In the genomic region with DNA sequence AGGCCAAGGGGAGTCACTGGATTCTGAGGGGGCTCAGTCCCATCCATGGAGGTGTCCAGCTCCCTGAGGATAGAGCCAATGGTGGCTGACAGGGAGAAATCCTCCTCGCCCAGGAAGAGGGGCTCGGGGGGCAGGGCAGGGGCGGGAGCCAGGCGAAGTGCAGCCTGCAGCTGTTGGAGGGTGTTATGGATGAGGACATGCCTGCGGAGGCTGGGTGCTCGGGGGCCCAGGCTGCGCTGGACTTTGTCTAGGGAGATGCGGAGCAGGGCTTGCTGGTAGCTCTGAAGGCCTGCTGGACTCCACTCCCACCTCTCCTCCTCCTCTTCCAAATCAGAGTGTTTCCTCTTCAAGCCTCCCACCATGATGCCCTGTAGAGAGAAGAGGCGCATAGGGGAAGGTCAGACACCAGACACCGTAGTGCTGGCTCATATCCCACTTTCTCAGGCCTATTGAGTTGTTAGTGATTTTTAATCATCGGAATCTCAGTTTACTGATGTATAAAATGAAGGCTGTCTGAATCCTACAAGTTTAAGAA, we compare ENCODE assay signal across 10 cellular contexts. TPM values are rescaled to one million over a fixed set of nuclear protein-coding genes. Genes with fewer than 3 reads are reported as not detected.
DNase-seq lines count a peak whose midpoint lies in the region; ATAC-seq and TF ChIP-seq lines count a peak whose summit lies in the region.
"Had no signal": no experiment of that assay in that cellular context is flagged by ENCODE, and none has a peak within 500 bp of the region (broad histone marks: within the 10 kb centered on the region; RNA-seq: fewer than 3 reads in every experiment).

No MANE protein-coding gene starts in this region.

- no peak for ATAC-seq in GM23338
- no peak for ATAC-seq in activated naive CD8-positive, alpha-beta T cell treated with anti-CD3 and anti-CD28 coated beads, Interleukin-2, amount 10 ng/mL, durations not matched to agents 7 days and 5 days (ENCODE audit: low read depth)

- no peaks in the 10 kb centered on the region for H3K27me3 ChIP-seq in GM23338 (ENCODE audit: insufficient read depth)
- H3K27me3 ChIP-seq in muscle layer of colon (ENCODE audit: control insufficient read depth in 1 of 2, insufficient read depth in 2 of 2, low read length in 2 of 2), result no peaks in the 10 kb centered on the region

- H3K9ac ChIP-seq in muscle layer of colon (ENCODE audit: low read length), result peak overlapping the region; percentile 74

- no peak overlapping the region for H2AFZ ChIP-seq in GM23338

- H3K4me1 ChIP-seq in GM23338 (ENCODE audit: insufficient read depth) (peaks cover 13% of the 10 kb centered on the region), muscle layer of colon (ENCODE audit: insufficient read depth, low read length) (peaks cover 30% of the 10 kb centered on the region)

- H3K9me3 ChIP-seq in muscle layer of colon (ENCODE audit: low read length), result no peaks in the 10 kb centered on the region

- peaks cover 28% of the 10 kb centered on the region for H3K4me1 Mint-ChIP-seq in GM23338
- peaks cover 16% of the 10 kb centered on the region for H3K4me1 Mint-ChIP-seq in activated naive CD8-positive, alpha-beta T cell treated with anti-CD3 and anti-CD28 coated beads, Interleukin-2, amount 10 ng/mL, durations not matched to agents 7 days and 5 days

- H3K9me3 Mint-ChIP-seq in GM23338, result peaks cover 3% of the 10 kb centered on the region; the same call in 2 of the 3 replicates
- H3K9me3 Mint-ChIP-seq in activated naive CD8-positive, alpha-beta T cell treated with anti-CD3 and anti-CD28 coated beads, Interleukin-2, amount 10 ng/mL, durations not matched to agents 7 days and 5 days, result no peaks in the 10 kb centered on the region

- H3K27ac ChIP-seq in 22Rv1 (peak overlapping the region; percentile 96), GM23338 (ENCODE audit: low read depth) (peak overlapping the region; percentile 80; the same call in 1 of the 2 replicates), muscle layer of colon (ENCODE audit: low read depth, low read length) (no peak overlapping the region)

- peak overlapping the region; percentile 57; the same call in 1 of the 2 replicates for H3K4me3 ChIP-seq in GM23338
- peak overlapping the region in 1 of 2 donors; percentile 100 for H3K4me3 ChIP-seq in muscle layer of colon (ENCODE audit: low read depth in 1 of 2, low read length in 2 of 2)

- H4K20me1 ChIP-seq in GM23338 (replicated peaks; ENCODE audit: insufficient read depth), result peaks cover 8% of the 10 kb centered on the region; the same call in 1 of the 2 replicates

- DNase-seq in GM23338 (ENCODE audit: low spot score), result no peak
- no peak for DNase-seq in activated naive CD8-positive, alpha-beta T cell treated with anti-CD3 and anti-CD28 coated beads, Interleukin-2, amount 10 ng/mL, durations not matched to agents 7 days and 5 days
- no peak for DNase-seq in islet precursor cell
- no peak for DNase-seq in NCI-H526 treated with DMSO at 0.1 percent for 48 hours (lab: John Stamatoyannopoulos, UW)
- no peak for DNase-seq in NCI-H2196 (lab: John Stamatoyannopoulos, UW; ENCODE audit: unreplicated experiment)
- no peak for DNase-seq in cerebellar nuclear complex (lab: John Stamatoyannopoulos, UW)
- DNase-seq: activated CD4-positive, CD25-positive, alpha-beta regulatory T cell had no signal

- peaks cover 22% of the 10 kb centered on the region for H3F3A ChIP-seq in GM23338 (replicated peaks; ENCODE audit: low read depth)

- no peaks in the 10 kb centered on the region for H3K9me2 ChIP-seq in GM23338 (ENCODE audit: insufficient read depth)

- TF ChIP-seq CTCF in 22Rv1 (IDR thresholded peaks at IDR 0.05) (no peak), GM23338 (conservative IDR thresholded peaks at IDR 0.05; ENCODE audit: low read depth in 2 of 2) (no peak)

- peak overlapping the region; percentile 99 for H3K27ac Mint-ChIP-seq in GM23338
- peak overlapping the region; percentile 93 for H3K27ac Mint-ChIP-seq in activated naive CD8-positive, alpha-beta T cell treated with anti-CD3 and anti-CD28 coated beads, Interleukin-2, amount 10 ng/mL, durations not matched to agents 7 days and 5 days

- peaks cover 26% of the 10 kb centered on the region for H3K79me2 ChIP-seq in GM23338 (replicated peaks; ENCODE audit: insufficient read depth)

- POLR2A ChIA-PET in activated naive CD8-positive, alpha-beta T cell treated with anti-CD3 and anti-CD28 coated beads, Interleukin-2, amount 10 ng/mL, durations not matched to agents 7 days and 5 days (lab: Charles Lee), result interaction anchor here (3.0 to 3.3 kb wide), 2 partner anchors 15 to 21 kb away, joined by 22 to 35 read pairs; partner anchors contain the start of gene SERTAD1

- peak overlapping the region; percentile 98 for H3K4me3 Mint-ChIP-seq in GM23338
- peak overlapping the region; percentile 96 for H3K4me3 Mint-ChIP-seq in activated naive CD8-positive, alpha-beta T cell treated with anti-CD3 and anti-CD28 coated beads, Interleukin-2, amount 10 ng/mL, durations not matched to agents 7 days and 5 days

- peaks cover 21% of the 10 kb centered on the region for H3K27me3 Mint-ChIP-seq in GM23338 (ENCODE audit: insufficient read depth, low read depth, poor library complexity)
- no peaks in the 10 kb centered on the region for H3K27me3 Mint-ChIP-seq in activated naive CD8-positive, alpha-beta T cell treated with anti-CD3 and anti-CD28 coated beads, Interleukin-2, amount 10 ng/mL, durations not matched to agents 7 days and 5 days

- H3K36me3 ChIP-seq in GM23338 (ENCODE audit: insufficient read depth), result peaks cover 16% of the 10 kb centered on the region; the same call in 1 of the 2 replicates
- peaks cover 25% of the 10 kb centered on the region for H3K36me3 ChIP-seq in muscle layer of colon (ENCODE audit: insufficient read depth, low read length)

- peaks cover 31% of the 10 kb centered on the region for H3K36me3 Mint-ChIP-seq in GM23338 (ENCODE audit: low read depth)
- peaks cover 9% of the 10 kb centered on the region for H3K36me3 Mint-ChIP-seq in activated naive CD8-positive, alpha-beta T cell treated with anti-CD3 and anti-CD28 coated beads, Interleukin-2, amount 10 ng/mL, durations not matched to agents 7 days and 5 days

- peak overlapping the region; percentile 80; the same call in 1 of the 2 replicates for H3K4me2 ChIP-seq in GM23338

TF ChIP-seq in GM23338, 12 proteins besides CTCF, POLR2A, EP300 and RAD21:
- TF ChIP-seq CREB1 (CRISPR knock-in tag; IDR thresholded peaks at IDR 0.05; ENCODE audit: low read depth), result no peak
- TF ChIP-seq EZH2 (IDR thresholded peaks at IDR 0.05; ENCODE audit: low read depth, unreplicated experiment), result no peak
- no peak for TF ChIP-seq REST (IDR thresholded peaks at IDR 0.05; ENCODE audit: unreplicated experiment)

RNA-seq across cellular contexts. Expression of gene SERTAD3, which starts 2.3 kb away (rescaled TPM):
- 15.4 and 21.3 TPM in 2 replicates for total RNA-seq in GM23338 (2014; rRNA removed; shearing (Covaris generic))
- polyA plus RNA-seq in GM23338 (2016; fragmentation: Nextera tagmentation; extraction: Ambion mirVana), result 24.1 and 27.9 TPM in 2 replicates
- 10 to 100 TPM; 12.9 to 13.5 TPM for total RNA-seq in activated naive CD8-positive, alpha-beta T cell treated with anti-CD3 and anti-CD28 coated beads, Interleukin-2, amount 10 ng/mL, durations not matched to agents 7 days and 5 days

RNA-seq across cellular contexts. Expression of gene SERTAD1, which starts 16.0 kb away (rescaled TPM):
- 5.1 and 9.1 TPM in 2 replicates for total RNA-seq in GM23338 (2014; rRNA removed; shearing (Covaris generic))
- 4.6 and 5.0 TPM in 2 replicates for polyA plus RNA-seq in GM23338 (2016; fragmentation: Nextera tagmentation; extraction: Ambion mirVana)
- total RNA-seq in activated naive CD8-positive, alpha-beta T cell treated with anti-CD3 and anti-CD28 coated beads, Interleukin-2, amount 10 ng/mL, durations not matched to agents 7 days and 5 days, result 1 to 10 TPM; 7.3 to 7.9 TPM

RNA-seq across cellular contexts. Expression of gene BLVRB, which starts 23.8 kb away (rescaled TPM):
- 51.7 and 53.7 TPM in 2 replicates for total RNA-seq in GM23338 (2014; rRNA removed; shearing (Covaris generic))
- polyA plus RNA-seq in GM23338 (2016; fragmentation: Nextera tagmentation; extraction: Ambion mirVana), result 43.7 and 45.6 TPM in 2 replicates
- total RNA-seq in activated naive CD8-positive, alpha-beta T cell treated with anti-CD3 and anti-CD28 coated beads, Interleukin-2, amount 10 ng/mL, durations not matched to agents 7 days and 5 days, result 10 to 100 TPM; 20.4 to 21.5 TPM

RNA-seq across cellular contexts. Expression of gene SPTBN4, which starts 25.0 kb away (rescaled TPM):
- 2.3 and 4.5 TPM in 2 replicates for total RNA-seq in GM23338 (2014; rRNA removed; shearing (Covaris generic))
- polyA plus RNA-seq in GM23338 (2016; fragmentation: Nextera tagmentation; extraction: Ambion mirVana), result 1.6 and 2.2 TPM in 2 replicates
- total RNA-seq in activated naive CD8-positive, alpha-beta T cell treated with anti-CD3 and anti-CD28 coated beads, Interleukin-2, amount 10 ng/mL, durations not matched to agents 7 days and 5 days, result under 1 TPM; 0.39 to 0.40 TPM
- total RNA-seq: lung microvascular endothelial cell had no signal

RNA-seq across cellular contexts. Expression of gene PRX, which starts 28.6 kb away (rescaled TPM):
- total RNA-seq in GM23338 (2014; rRNA removed; shearing (Covaris generic)), result 4.2 and 4.3 TPM in 2 replicates
- polyA plus RNA-seq in GM23338 (2016; fragmentation: Nextera tagmentation; extraction: Ambion mirVana), result 4.1 and 4.2 TPM in 2 replicates
- 1 to 10 TPM; 2.3 to 2.5 TPM for total RNA-seq in activated naive CD8-positive, alpha-beta T cell treated with anti-CD3 and anti-CD28 coated beads, Interleukin-2, amount 10 ng/mL, durations not matched to agents 7 days and 5 days
